In genomic region chr7:21986101-21986500, GRCh38 we compare ENCODE assay signal across 21 cellular contexts. TPM values are rescaled to one million over a fixed set of nuclear protein-coding genes. Genes with fewer than 3 reads are reported as not detected.
DNase-seq lines count a peak whose midpoint lies in the region; ATAC-seq and TF ChIP-seq lines count a peak whose summit lies in the region.
"Had no signal": no experiment of that assay in that cellular context is flagged by ENCODE, and none has a peak within 500 bp of the region (broad histone marks: within the 10 kb centered on the region; RNA-seq: fewer than 3 reads in every experiment).

No MANE protein-coding gene starts in this region.

- no peaks in the 10 kb centered on the region for H4K20me1 ChIP-seq in neural progenitor cell (ENCODE audit: low read depth)

- peak; percentile 44 for DNase-seq in ELF-1 (ENCODE audit: low read depth, low spot score)
- no peak for DNase-seq in WTC11 (ENCODE audit: low spot score)
- peak; percentile 95 for DNase-seq in left kidney (ENCODE audit: low read depth, low spot score)
- no peak for DNase-seq in neural progenitor cell (ENCODE audit: low spot score)
- DNase-seq in Kasumi-1 (lab: John Stamatoyannopoulos, UW) = no peak
- no peak for DNase-seq in effector memory CD8-positive, alpha-beta T cell
- no peak for DNase-seq in DMS53 treated with DMSO at 0.1 percent for 48 hours (lab: John Stamatoyannopoulos, UW; ENCODE audit: unreplicated experiment)
- DNase-seq: AML-193; Caco-2; CD4-positive, alpha-beta T cell; DMS153; DMS79 treated with DMSO at 0.1 percent for 48 hours; HFFc6 had no signal

- no peaks in the 10 kb centered on the region for H3K4me1 ChIP-seq in neural progenitor cell
- H3K4me1 ChIP-seq: A549, Caco-2 had no signal

- H3K79me2 ChIP-seq in neural progenitor cell (ENCODE audit: low read depth) = no peaks in the 10 kb centered on the region

- H3F3A ChIP-seq in neural progenitor cell (ENCODE audit: low read depth) = no peaks in the 10 kb centered on the region

- no peak overlapping the region for H3K27ac ChIP-seq in neural progenitor cell
- H3K27ac ChIP-seq: 22Rv1, A549, C4-2B had no signal

- H3K9me3 Mint-ChIP-seq in WTC11 = peaks cover 3% of the 10 kb centered on the region; the same call in 1 of the 2 replicates
- peaks cover 2% of the 10 kb centered on the region for H3K9me3 Mint-ChIP-seq in neural progenitor cell
- no peaks in the 10 kb centered on the region for H3K9me3 Mint-ChIP-seq in effector memory CD8-positive, alpha-beta T cell
- H3K9me3 Mint-ChIP-seq: CD4-positive, alpha-beta T cell; HFFc6; IgD-negative memory B cell had no signal

- no peak overlapping the region for H3K27ac Mint-ChIP-seq in WTC11
- peak overlapping the region; percentile 9 for H3K27ac Mint-ChIP-seq in neural progenitor cell
- no peak overlapping the region for H3K27ac Mint-ChIP-seq in effector memory CD8-positive, alpha-beta T cell
- H3K27ac Mint-ChIP-seq: CD4-positive, alpha-beta T cell; HFFc6; IgD-negative memory B cell had no signal

- H3K4me1 Mint-ChIP-seq in WTC11 (peaks cover 2% of the 10 kb centered on the region; the same call in 1 of the 2 replicates), neural progenitor cell (peaks cover 5% of the 10 kb centered on the region)
- H3K4me1 Mint-ChIP-seq in effector memory CD8-positive, alpha-beta T cell (ENCODE audit: low read depth in 2 of 2) = no peaks in the 10 kb centered on the region
- H3K4me1 Mint-ChIP-seq: IgD-negative memory B cell had no signal

- H3K36me3 ChIP-seq in neural progenitor cell = no peaks in the 10 kb centered on the region

- H3K9me3 ChIP-seq in neural progenitor cell (ENCODE audit: low read depth) = no peaks in the 10 kb centered on the region
- H3K9me3 ChIP-seq: A549, Caco-2 had no signal

- H2AFZ ChIP-seq in neural progenitor cell (replicated peaks) = peak overlapping the region; percentile 50

- H3K4me3 ChIP-seq in neural progenitor cell = no peak overlapping the region
- H3K4me3 ChIP-seq: A549, GM12878 had no signal

- CTCF ChIA-PET in WTC11 (lab: Charles Lee) = no interaction called here

- H3K27me3 Mint-ChIP-seq in WTC11 (ENCODE audit: low read depth) (no peaks in the 10 kb centered on the region), neural progenitor cell (ENCODE audit: insufficient read depth, low read depth) (peaks cover 2% of the 10 kb centered on the region)
- peaks cover 8 to 26% of the 10 kb centered on the region in 2 donors for H3K27me3 Mint-ChIP-seq in effector memory CD8-positive, alpha-beta T cell
- H3K27me3 Mint-ChIP-seq: CD4-positive, alpha-beta T cell; IgD-negative memory B cell had no signal

- POLR2A ChIA-PET in WTC11 (lab: Charles Lee) = no interaction called here

- TF ChIP-seq CTCF in WTC11 (IDR thresholded peaks at IDR 0.05) (no peak), neural progenitor cell (IDR thresholded peaks at IDR 0.05) (no peak)

- H3K27me3 ChIP-seq in neural progenitor cell = no peaks in the 10 kb centered on the region

- H3K4me3 Mint-ChIP-seq in WTC11 = no peak overlapping the region
- H3K4me3 Mint-ChIP-seq in neural progenitor cell = no peak overlapping the region
- H3K4me3 Mint-ChIP-seq in effector memory CD8-positive, alpha-beta T cell = no peak overlapping the region
- H3K4me3 Mint-ChIP-seq: CD4-positive, alpha-beta T cell; HFFc6; IgD-negative memory B cell had no signal

- H3K36me3 Mint-ChIP-seq in WTC11 (no peaks in the 10 kb centered on the region), neural progenitor cell (no peaks in the 10 kb centered on the region)
- H3K36me3 Mint-ChIP-seq in effector memory CD8-positive, alpha-beta T cell (ENCODE audit: insufficient read depth) = peaks cover 3% of the 10 kb centered on the region

- peak; percentile 41 for ATAC-seq in WTC11
- no peak for ATAC-seq in GM19452 (IDR thresholded peaks at IDR 0.05; ENCODE audit: unreplicated experiment)
- no peak for ATAC-seq in effector memory CD8-positive, alpha-beta T cell (replicated peaks)
- ATAC-seq: A549, GM12878, HCT116, HepG2 had no signal

- no peak overlapping the region for H3K4me2 ChIP-seq in neural progenitor cell
- H3K4me2 ChIP-seq: A549 had no signal

- no peak overlapping the region for H3K9ac ChIP-seq in neural progenitor cell

TF ChIP-seq in WTC11, 78 proteins besides CTCF, POLR2A, EP300 and RAD21:
- no peak for TF ChIP-seq NFE2L1 (CRISPR knock-in tag; IDR thresholded peaks at IDR 0.05)
- TF ChIP-seq SOX15 (CRISPR knock-in tag; IDR thresholded peaks at IDR 0.05) = no peak
- TF ChIP-seq ZNF532 (CRISPR knock-in tag; IDR thresholded peaks at IDR 0.05; ENCODE audit: borderline replicate concordance) = no peak
- no peak for TF ChIP-seq CREM (CRISPR knock-in tag; IDR thresholded peaks at IDR 0.05)
- no peak for TF ChIP-seq IRF2 (CRISPR knock-in tag; IDR thresholded peaks at IDR 0.05; ENCODE audit: borderline replicate concordance, low read depth)
- TF ChIP-seq E2F4 (CRISPR knock-in tag; IDR thresholded peaks at IDR 0.05; ENCODE audit: borderline replicate concordance, low read depth) = no peak
- no peak for TF ChIP-seq FOXJ3 (CRISPR knock-in tag; IDR thresholded peaks at IDR 0.05; ENCODE audit: borderline replicate concordance)
- TF ChIP-seq ZNF219 (CRISPR knock-in tag; IDR thresholded peaks at IDR 0.05; ENCODE audit: borderline replicate concordance) = no peak
- TF ChIP-seq, protein P1, sequence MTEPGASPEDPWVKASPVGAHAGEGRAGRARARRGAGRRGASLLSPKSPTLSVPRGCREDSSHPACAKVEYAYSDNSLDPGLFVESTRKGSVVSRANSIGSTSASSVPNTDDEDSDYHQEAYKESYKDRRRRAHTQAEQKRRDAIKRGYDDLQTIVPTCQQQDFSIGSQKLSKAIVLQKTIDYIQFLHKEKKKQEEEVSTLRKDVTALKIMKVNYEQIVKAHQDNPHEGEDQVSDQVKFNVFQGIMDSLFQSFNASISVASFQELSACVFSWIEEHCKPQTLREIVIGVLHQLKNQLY (CRISPR knock-in tag; IDR thresholded peaks at IDR 0.05) = no peak

RNA-seq across cellular contexts. Expression of gene CDCA7L, which starts 40.4 kb away (rescaled TPM):
- 132 to 161 TPM (median 135 TPM) in 3 replicates for total RNA-seq in WTC11 (2021)
- 39.9 and 49.2 TPM in 2 replicates for total RNA-seq in neural progenitor cell (ENCODE audit: low replicate concordance)

Comparison
In these comparisons a context has a peak if more than half of its experiments do, and no peak if none do; other contexts are left out.
1. DNase-seq: peak in ELF-1 (single experiment) and left kidney (single experiment); none in WTC11 (single experiment), neural progenitor cell (single experiment), Kasumi-1 (0 of 2), effector memory CD8-positive, alpha-beta T cell (0 of 3) and DMS53 treated with DMSO at 0.1 percent for 48 hours (single experiment).